Comparison of ENCODE assay signal across 28 cellular contexts in genomic region chr12:54975272-54975671, GRCh38. TPM values are rescaled to one million over a fixed set of nuclear protein-coding genes. Genes with fewer than 3 reads are reported as not detected.
A peak's percentile ranks its signal among the peaks of the same experiment; 100 is the strongest.
DNase-seq lines count a peak whose midpoint lies in the region; ATAC-seq lines count a peak whose summit lies in the region.
"Had no signal": no experiment of that assay in that cellular context is flagged by ENCODE, and none has a peak within 500 bp of the region (broad histone marks: within the 10 kb centered on the region; RNA-seq: fewer than 3 reads in every experiment).

No MANE protein-coding gene starts in this region.

- ATAC-seq in activated T-cell treated with anti-CD3 and anti-CD28 coated beads, Interleukin-2, amount 50 U/mL, for 4 hours, result no peak
- no peak for ATAC-seq in GM21390 (IDR thresholded peaks at IDR 0.05; ENCODE audit: unreplicated experiment)
- no peak for ATAC-seq in left colon
- ATAC-seq: activated CD4-positive, CD25-positive, alpha-beta regulatory T cell treated with anti-CD3 and anti-CD28 coated beads, Interleukin-2, amount 50 U/mL, for 24 hours; gastrocnemius medialis; lower lobe of right lung; Right ventricle myocardium inferior; stimulated activated naive B cell treated with anti-CD40 and anti-IgM and Interleukin-4, amounts not matched to agents 10 μg/mL and 1 μg/mL and 100 μg/mL, for 72 hours had no signal

- H3K36me3 ChIP-seq in effector memory CD4-positive, alpha-beta T cell (ENCODE audit: control insufficient read depth, insufficient read depth, low read length), result peaks cover 34% of the 10 kb centered on the region
- H3K36me3 ChIP-seq: BLaER1, esophagus squamous epithelium, gastrocnemius medialis, lower lobe of right lung had no signal

- DNase-seq in activated T-cell treated with anti-CD3 and anti-CD28 coated beads, Interleukin-2, amount 50 U/mL, for 4 hours, result no peak
- DNase-seq in activated T-cell treated with anti-CD3 and anti-CD28 coated beads, Interleukin-2, amount 50 U/mL, for 48 hours, result no peak
- no peak for DNase-seq in activated CD4-positive, alpha-beta memory T cell treated with anti-CD3 and anti-CD28 coated beads for 36 hours
- DNase-seq in effector memory CD4-positive, alpha-beta T cell, result no peak
- DNase-seq in substantia nigra (lab: John Stamatoyannopoulos, UW), result peak in 5 of 49 donors; percentile 2 to 4 (median 3)
- no peak for DNase-seq in middle frontal gyrus (ENCODE audit: extremely low spot score, low spot score)
- no peak for DNase-seq in left colon
- DNase-seq: activated naive CD4-positive, alpha-beta T cell treated with anti-CD3 and anti-CD28 coated beads, Interleukin-2, amount 10 ng/mL, durations not matched to agents 7 days and 5 days; endodermal cell; esophagus squamous epithelium; gastrocnemius medialis; GOT3; islet precursor cell; Karpas-422; lower lobe of right lung; NCI-H1048; NCI-H187 treated with DMSO at 0.1 percent for 48 hours; NCI-H226; stimulated activated CD4-positive, alpha-beta T cell treated with anti-CD3 and anti-CD28 coated beads, Interleukin-1b, Interleukin-23, amount 100 ng/mL, for 48 hours; stimulated activated naive B cell treated with anti-CD40 and anti-IgM and Interleukin-4, amounts not matched to agents 10 μg/mL and 1 μg/mL and 100 μg/mL, for 72 hours had no signal

- H3K9me3 Mint-ChIP-seq in activated T-cell treated with anti-CD3 and anti-CD28 coated beads, Interleukin-2, amount 50 U/mL, for 4 hours, result no peaks in the 10 kb centered on the region
- no peaks in the 10 kb centered on the region for H3K9me3 Mint-ChIP-seq in activated CD4-positive, alpha-beta memory T cell treated with anti-CD3 and anti-CD28 coated beads for 36 hours
- H3K9me3 Mint-ChIP-seq: activated naive CD4-positive, alpha-beta T cell treated with anti-CD3 and anti-CD28 coated beads, Interleukin-2, amount 10 ng/mL, durations not matched to agents 7 days and 5 days; endodermal cell; stimulated activated naive B cell treated with anti-CD40 and anti-IgM and Interleukin-4, amounts not matched to agents 10 μg/mL and 1 μg/mL and 100 μg/mL, for 72 hours; type B pancreatic cell had no signal

- peaks cover 67% of the 10 kb centered on the region for H3K4me1 ChIP-seq in effector memory CD4-positive, alpha-beta T cell (ENCODE audit: control insufficient read depth, insufficient read depth, low read length, poor library complexity, severe bottlenecking)
- H3K4me1 ChIP-seq: BLaER1, esophagus squamous epithelium, gastrocnemius medialis, lower lobe of right lung had no signal

- H3K36me3 Mint-ChIP-seq in activated T-cell treated with anti-CD3 and anti-CD28 coated beads, Interleukin-2, amount 50 U/mL, for 4 hours (ENCODE audit: insufficient read depth), result peaks cover 84% of the 10 kb centered on the region
- H3K36me3 Mint-ChIP-seq in activated CD4-positive, alpha-beta memory T cell treated with anti-CD3 and anti-CD28 coated beads for 36 hours, result peaks cover 74% of the 10 kb centered on the region
- H3K36me3 Mint-ChIP-seq: type B pancreatic cell had no signal

- no peaks in the 10 kb centered on the region for H3K27me3 Mint-ChIP-seq in activated T-cell treated with anti-CD3 and anti-CD28 coated beads, Interleukin-2, amount 50 U/mL, for 4 hours (ENCODE audit: low read depth)
- H3K27me3 Mint-ChIP-seq in activated CD4-positive, alpha-beta memory T cell treated with anti-CD3 and anti-CD28 coated beads for 36 hours, result no peaks in the 10 kb centered on the region
- H3K27me3 Mint-ChIP-seq: activated naive CD4-positive, alpha-beta T cell treated with anti-CD3 and anti-CD28 coated beads, Interleukin-2, amount 10 ng/mL, durations not matched to agents 7 days and 5 days; stimulated activated naive B cell treated with anti-CD40 and anti-IgM and Interleukin-4, amounts not matched to agents 10 μg/mL and 1 μg/mL and 100 μg/mL, for 72 hours had no signal

- H3K27ac Mint-ChIP-seq in activated CD4-positive, alpha-beta memory T cell treated with anti-CD3 and anti-CD28 coated beads for 36 hours, result peak overlapping the region; percentile 85
- H3K27ac Mint-ChIP-seq: endodermal cell; stimulated activated naive B cell treated with anti-CD40 and anti-IgM and Interleukin-4, amounts not matched to agents 10 μg/mL and 1 μg/mL and 100 μg/mL, for 72 hours; type B pancreatic cell had no signal

- CTCF ChIA-PET in activated CD4-positive, alpha-beta memory T cell treated with anti-CD3 and anti-CD28 coated beads for 36 hours (lab: Charles Lee), result interaction anchor here (0.6 to 10.0 kb wide), 8 partner anchors 9 to 281 kb away, joined by 3 to 55 read pairs (median 8); partner anchors contain the start of gene TESPA1

- H3K9me3 ChIP-seq in effector memory CD4-positive, alpha-beta T cell (ENCODE audit: control insufficient read depth, low read length), result no peaks in the 10 kb centered on the region
- H3K9me3 ChIP-seq: BLaER1, esophagus squamous epithelium, gastrocnemius medialis, lower lobe of right lung had no signal

- intact Hi-C loops in activated CD4-positive, alpha-beta memory T cell treated with anti-CD3 and anti-CD28 coated beads for 36 hours (cut with micrococcal nuclease), result no loop called here
- intact Hi-C loops in left colon (cut with DNase I, micrococcal nuclease), result no loop called here

- H3K27me3 ChIP-seq in effector memory CD4-positive, alpha-beta T cell (replicated peaks; ENCODE audit: control insufficient read depth, insufficient read depth, low read length, poor library complexity, severe bottlenecking), result no peaks in the 10 kb centered on the region
- H3K27me3 ChIP-seq: BLaER1, esophagus squamous epithelium, gastrocnemius medialis had no signal

- H3K4me3 Mint-ChIP-seq in activated T-cell treated with anti-CD3 and anti-CD28 coated beads, Interleukin-2, amount 50 U/mL, for 4 hours, result peak overlapping the region; percentile 40
- no peak overlapping the region for H3K4me3 Mint-ChIP-seq in activated CD4-positive, alpha-beta memory T cell treated with anti-CD3 and anti-CD28 coated beads for 36 hours
- H3K4me3 Mint-ChIP-seq: activated naive CD4-positive, alpha-beta T cell treated with anti-CD3 and anti-CD28 coated beads, Interleukin-2, amount 10 ng/mL, durations not matched to agents 7 days and 5 days; endodermal cell; stimulated activated naive B cell treated with anti-CD40 and anti-IgM and Interleukin-4, amounts not matched to agents 10 μg/mL and 1 μg/mL and 100 μg/mL, for 72 hours; type B pancreatic cell had no signal

- no peak overlapping the region for H3K4me3 ChIP-seq in effector memory CD4-positive, alpha-beta T cell (ENCODE audit: insufficient read depth, low read depth, low read length, poor library complexity, severe bottlenecking)
- H3K4me3 ChIP-seq: BLaER1, esophagus squamous epithelium, gastrocnemius medialis, lower lobe of right lung, skin epidermis had no signal

- H3K4me1 Mint-ChIP-seq in activated T-cell treated with anti-CD3 and anti-CD28 coated beads, Interleukin-2, amount 50 U/mL, for 4 hours (ENCODE audit: low read depth), result peaks cover 94% of the 10 kb centered on the region
- peaks cover 91% of the 10 kb centered on the region for H3K4me1 Mint-ChIP-seq in activated CD4-positive, alpha-beta memory T cell treated with anti-CD3 and anti-CD28 coated beads for 36 hours (ENCODE audit: low read depth)

- H3K27ac ChIP-seq in effector memory CD4-positive, alpha-beta T cell (ENCODE audit: insufficient read depth, low read length, poor library complexity, severe bottlenecking), result peak overlapping the region; percentile 44
- peak overlapping the region; percentile 26 for H3K27ac ChIP-seq in substantia nigra (ENCODE audit: low read depth, low read length, poor library complexity, severe bottlenecking)
- H3K27ac ChIP-seq: BLaER1, esophagus squamous epithelium, gastrocnemius medialis, lower lobe of right lung, skin epidermis had no signal

- POLR2A ChIA-PET in activated CD4-positive, alpha-beta memory T cell treated with anti-CD3 and anti-CD28 coated beads for 36 hours (lab: Charles Lee), result interaction anchor here (2.5 kb wide), 1 partner anchor 8 kb away, joined by 9 read pairs; the partner anchor contains the start of gene TESPA1

RNA-seq across cellular contexts. Expression of gene TESPA1, which starts 9.3 kb away (rescaled TPM):
- 100 to 1,000 TPM in 1 of 3 donors, 10 to 100 TPM in 2; 89.6 to 102 (median 94.8) TPM for total RNA-seq in activated T-cell treated with anti-CD3 and anti-CD28 coated beads, Interleukin-2, amount 50 U/mL, for 4 hours
- 10 to 100 TPM; 73.9 to 74.8 TPM for total RNA-seq in activated CD4-positive, alpha-beta memory T cell treated with anti-CD3 and anti-CD28 coated beads for 36 hours
- total RNA-seq in left colon, result 1 to 10 TPM in 1 of 2 donors, under 1 TPM in 1; 0.55 to 1.8 TPM
- total RNA-seq: A673, endodermal cell, pulmonary artery endothelial cell had no signal

RNA-seq across cellular contexts. Expression of gene NEUROD4, which starts 44.5 kb away (rescaled TPM):
- total RNA-seq in activated T-cell treated with anti-CD3 and anti-CD28 coated beads, Interleukin-2, amount 50 U/mL, for 4 hours, result not detected
- not detected for total RNA-seq in activated CD4-positive, alpha-beta memory T cell treated with anti-CD3 and anti-CD28 coated beads for 36 hours
- not detected for total RNA-seq in left colon
- total RNA-seq: A673, endodermal cell, esophagus squamous epithelium, gastrocnemius medialis, lower lobe of right lung, pulmonary artery endothelial cell, Right ventricle myocardium inferior had no signal

Comparison
In these comparisons a context has a peak if more than half of its experiments do, and no peak if none do; other contexts are left out.
1. RNA of gene TESPA1, which starts 9.3 kb away (total RNA-seq): 89.6 to 102 TPM in activated T-cell treated with anti-CD3 and anti-CD28 coated beads, Interleukin-2, amount 50 U/mL, for 4 hours and 73.9 to 74.8 TPM in activated CD4-positive, alpha-beta memory T cell treated with anti-CD3 and anti-CD28 coated beads for 36 hours; 0.55 to 1.8 TPM in left colon; every median in the first group is over 10 times any median in the second.